In genomic region chr2:8138923-8139667, GRCh38 we compare ENCODE assay signal across 1 cellular context.
TF ChIP-seq lines count a peak whose summit lies in the region.

No MANE protein-coding gene starts in this region.

TF ChIP-seq in HepG2, 621 proteins besides CTCF, POLR2A, EP300 and RAD21 (continued from another document and continues in another):
- TF ChIP-seq, protein P1, sequence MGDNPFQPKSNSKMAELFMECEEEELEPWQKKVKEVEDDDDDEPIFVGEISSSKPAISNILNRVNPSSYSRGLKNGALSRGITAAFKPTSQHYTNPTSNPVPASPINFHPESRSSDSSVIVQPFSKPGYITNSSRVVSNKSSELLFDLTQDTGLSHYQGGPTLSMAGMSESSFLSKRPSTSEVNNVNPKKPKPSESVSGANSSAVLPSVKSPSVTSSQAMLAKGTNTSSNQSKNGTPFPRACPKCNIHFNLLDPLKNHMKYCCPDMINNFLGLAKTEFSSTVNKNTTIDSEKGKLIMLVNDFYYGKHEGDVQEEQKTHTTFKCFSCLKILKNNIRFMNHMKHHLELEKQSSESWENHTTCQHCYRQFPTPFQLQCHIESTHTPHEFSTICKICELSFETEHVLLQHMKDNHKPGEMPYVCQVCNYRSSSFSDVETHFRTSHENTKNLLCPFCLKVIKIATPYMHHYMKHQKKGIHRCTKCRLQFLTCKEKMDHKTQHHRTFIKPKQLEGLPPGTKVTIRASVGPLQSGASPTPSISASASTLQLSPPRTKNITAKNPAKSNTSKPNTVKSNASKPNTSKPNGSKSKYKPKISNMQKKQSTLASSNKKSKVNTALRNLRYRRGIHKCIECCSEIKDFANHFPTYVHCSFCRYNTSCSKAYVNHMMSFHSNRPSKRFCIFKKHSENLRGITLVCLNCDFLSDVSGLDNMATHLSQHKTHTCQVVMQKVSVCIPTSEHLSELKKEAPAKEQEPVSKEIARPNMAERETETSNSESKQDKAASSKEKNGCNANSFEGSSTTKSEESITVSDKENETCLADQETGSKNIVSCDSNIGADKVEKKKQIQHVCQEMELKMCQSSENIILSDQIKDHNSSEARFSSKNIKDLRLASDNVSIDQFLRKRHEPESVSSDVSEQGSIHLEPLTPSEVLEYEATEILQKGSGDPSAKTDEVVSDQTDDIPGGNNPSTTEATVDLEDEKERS (CRISPR knock-in tag; IDR thresholded peaks at IDR 0.05): peak; percentile 87
- peak; percentile 87 for TF ChIP-seq SOX5 (CRISPR knock-in tag; IDR thresholded peaks at IDR 0.05; ENCODE audit: borderline replicate concordance)
- peak; percentile 65; the same call in 1 of the 2 replicates for TF ChIP-seq ZNF275 (CRISPR knock-in tag; IDR thresholded peaks at IDR 0.05; ENCODE audit: borderline replicate concordance)
- TF ChIP-seq, protein P2, sequence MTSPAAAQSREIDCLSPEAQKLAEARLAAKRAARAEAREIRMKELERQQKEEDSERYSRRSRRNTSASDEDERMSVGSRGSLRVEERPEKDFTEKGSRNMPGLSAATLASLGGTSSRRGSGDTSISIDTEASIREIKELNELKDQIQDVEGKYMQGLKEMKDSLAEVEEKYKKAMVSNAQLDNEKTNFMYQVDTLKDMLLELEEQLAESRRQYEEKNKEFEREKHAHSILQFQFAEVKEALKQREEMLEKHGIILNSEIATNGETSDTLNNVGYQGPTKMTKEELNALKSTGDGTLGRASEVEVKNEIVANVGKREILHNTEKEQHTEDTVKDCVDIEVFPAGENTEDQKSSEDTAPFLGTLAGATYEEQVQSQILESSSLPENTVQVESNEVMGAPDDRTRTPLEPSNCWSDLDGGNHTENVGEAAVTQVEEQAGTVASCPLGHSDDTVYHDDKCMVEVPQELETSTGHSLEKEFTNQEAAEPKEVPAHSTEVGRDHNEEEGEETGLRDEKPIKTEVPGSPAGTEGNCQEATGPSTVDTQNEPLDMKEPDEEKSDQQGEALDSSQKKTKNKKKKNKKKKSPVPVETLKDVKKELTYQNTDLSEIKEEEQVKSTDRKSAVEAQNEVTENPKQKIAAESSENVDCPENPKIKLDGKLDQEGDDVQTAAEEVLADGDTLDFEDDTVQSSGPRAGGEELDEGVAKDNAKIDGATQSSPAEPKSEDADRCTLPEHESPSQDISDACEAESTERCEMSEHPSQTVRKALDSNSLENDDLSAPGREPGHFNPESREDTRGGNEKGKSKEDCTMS (CRISPR knock-in tag; conservative IDR thresholded peaks at IDR 0.05): no peak
- no peak for TF ChIP-seq MBNL3 (CRISPR knock-in tag; conservative IDR thresholded peaks at IDR 0.05)
- peak; percentile 81 for TF ChIP-seq ZNF264 (CRISPR knock-in tag; IDR thresholded peaks at IDR 0.05)
- 0 out of 2 replicates have a peak, but pooled peaks have one; percentile 42 for TF ChIP-seq SMAD9 (CRISPR knock-in tag; IDR thresholded peaks at IDR 0.05)
- TF ChIP-seq, protein P3, sequence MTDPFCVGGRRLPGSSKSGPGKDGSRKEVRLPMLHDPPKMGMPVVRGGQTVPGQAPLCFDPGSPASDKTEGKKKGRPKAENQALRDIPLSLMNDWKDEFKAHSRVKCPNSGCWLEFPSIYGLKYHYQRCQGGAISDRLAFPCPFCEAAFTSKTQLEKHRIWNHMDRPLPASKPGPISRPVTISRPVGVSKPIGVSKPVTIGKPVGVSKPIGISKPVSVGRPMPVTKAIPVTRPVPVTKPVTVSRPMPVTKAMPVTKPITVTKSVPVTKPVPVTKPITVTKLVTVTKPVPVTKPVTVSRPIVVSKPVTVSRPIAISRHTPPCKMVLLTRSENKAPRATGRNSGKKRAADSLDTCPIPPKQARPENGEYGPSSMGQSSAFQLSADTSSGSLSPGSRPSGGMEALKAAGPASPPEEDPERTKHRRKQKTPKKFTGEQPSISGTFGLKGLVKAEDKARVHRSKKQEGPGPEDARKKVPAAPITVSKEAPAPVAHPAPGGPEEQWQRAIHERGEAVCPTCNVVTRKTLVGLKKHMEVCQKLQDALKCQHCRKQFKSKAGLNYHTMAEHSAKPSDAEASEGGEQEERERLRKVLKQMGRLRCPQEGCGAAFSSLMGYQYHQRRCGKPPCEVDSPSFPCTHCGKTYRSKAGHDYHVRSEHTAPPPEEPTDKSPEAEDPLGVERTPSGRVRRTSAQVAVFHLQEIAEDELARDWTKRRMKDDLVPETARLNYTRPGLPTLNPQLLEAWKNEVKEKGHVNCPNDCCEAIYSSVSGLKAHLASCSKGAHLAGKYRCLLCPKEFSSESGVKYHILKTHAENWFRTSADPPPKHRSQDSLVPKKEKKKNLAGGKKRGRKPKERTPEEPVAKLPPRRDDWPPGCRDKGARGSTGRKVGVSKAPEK (CRISPR knock-in tag; IDR thresholded peaks at IDR 0.05; ENCODE audit: borderline replicate concordance): 0 out of 2 replicates have a peak, but pooled peaks have one; percentile 36
- TF ChIP-seq, protein P4, sequence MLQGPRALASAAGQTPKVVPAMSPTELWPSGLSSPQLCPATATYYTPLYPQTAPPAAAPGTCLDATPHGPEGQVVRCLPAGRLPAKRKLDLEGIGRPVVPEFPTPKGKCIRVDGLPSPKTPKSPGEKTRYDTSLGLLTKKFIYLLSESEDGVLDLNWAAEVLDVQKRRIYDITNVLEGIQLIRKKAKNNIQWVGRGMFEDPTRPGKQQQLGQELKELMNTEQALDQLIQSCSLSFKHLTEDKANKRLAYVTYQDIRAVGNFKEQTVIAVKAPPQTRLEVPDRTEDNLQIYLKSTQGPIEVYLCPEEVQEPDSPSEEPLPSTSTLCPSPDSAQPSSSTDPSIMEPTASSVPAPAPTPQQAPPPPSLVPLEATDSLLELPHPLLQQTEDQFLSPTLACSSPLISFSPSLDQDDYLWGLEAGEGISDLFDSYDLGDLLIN (CRISPR knock-in tag; IDR thresholded peaks at IDR 0.05; ENCODE audit: borderline replicate concordance): no peak
- TF ChIP-seq SMAD1 (CRISPR knock-in tag; IDR thresholded peaks at IDR 0.05; ENCODE audit: borderline replicate concordance, low read depth): no peak
- 0 out of 2 replicates have a peak, but pooled peaks have one; percentile 36 for TF ChIP-seq NAIF1 (CRISPR knock-in tag; IDR thresholded peaks at IDR 0.05; ENCODE audit: borderline replicate concordance)
- no peak for TF ChIP-seq KDM3A (CRISPR knock-in tag; IDR thresholded peaks at IDR 0.05; ENCODE audit: low read depth)
- peak; percentile 76 for TF ChIP-seq BHLHE40 (IDR thresholded peaks at IDR 0.05; ENCODE audit: low read length)
- TF ChIP-seq PPARG (CRISPR knock-in tag; conservative IDR thresholded peaks at IDR 0.05): peak; percentile 78
- peak; percentile 72 for TF ChIP-seq TCF7 (IDR thresholded peaks at IDR 0.05; ENCODE audit: low read depth)
- TF ChIP-seq SIN3B (IDR thresholded peaks at IDR 0.05; ENCODE audit: low read length): no peak
- TF ChIP-seq, protein P5, sequence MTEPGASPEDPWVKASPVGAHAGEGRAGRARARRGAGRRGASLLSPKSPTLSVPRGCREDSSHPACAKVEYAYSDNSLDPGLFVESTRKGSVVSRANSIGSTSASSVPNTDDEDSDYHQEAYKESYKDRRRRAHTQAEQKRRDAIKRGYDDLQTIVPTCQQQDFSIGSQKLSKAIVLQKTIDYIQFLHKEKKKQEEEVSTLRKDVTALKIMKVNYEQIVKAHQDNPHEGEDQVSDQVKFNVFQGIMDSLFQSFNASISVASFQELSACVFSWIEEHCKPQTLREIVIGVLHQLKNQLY (CRISPR knock-in tag; IDR thresholded peaks at IDR 0.05): peak; percentile 54; the same call in 1 of the 2 replicates
- TF ChIP-seq THAP7 (CRISPR knock-in tag; IDR thresholded peaks at IDR 0.05): no peak
- TF ChIP-seq TARDBP (CRISPR knock-in tag; IDR thresholded peaks at IDR 0.05): peak; percentile 89; the same call in 1 of the 2 replicates
- TF ChIP-seq ZNF468 (CRISPR knock-in tag; IDR thresholded peaks at IDR 0.05): no peak
- TF ChIP-seq ERF (CRISPR knock-in tag; IDR thresholded peaks at IDR 0.05): peak; percentile 66
- TF ChIP-seq FOXO4 (CRISPR knock-in tag; conservative IDR thresholded peaks at IDR 0.05): no peak
- TF ChIP-seq ARNTL (CRISPR knock-in tag; IDR thresholded peaks at IDR 0.05): peak; percentile 75; the same call in 1 of the 2 replicates
- no peak for TF ChIP-seq ZNF567 (CRISPR knock-in tag; IDR thresholded peaks at IDR 0.05; ENCODE audit: borderline replicate concordance)
- TF ChIP-seq PRDM4 (CRISPR knock-in tag; IDR thresholded peaks at IDR 0.05; ENCODE audit: borderline replicate concordance): no peak
- no peak for TF ChIP-seq ZNF367 (CRISPR knock-in tag; IDR thresholded peaks at IDR 0.05; ENCODE audit: borderline replicate concordance)
- no peak for TF ChIP-seq SMARCE1 (IDR thresholded peaks at IDR 0.05; ENCODE audit: borderline replicate concordance)
- 0 out of 2 replicates have a peak, but pooled peaks have one; percentile 46 for TF ChIP-seq ZNF17 (CRISPR knock-in tag; IDR thresholded peaks at IDR 0.05)
- peak; percentile 80; the same call in 1 of the 2 replicates for TF ChIP-seq ZNF230 (CRISPR knock-in tag; IDR thresholded peaks at IDR 0.05)
- no peak for TF ChIP-seq ZNF30 (CRISPR knock-in tag; IDR thresholded peaks at IDR 0.05)
- TF ChIP-seq PHF20 (CRISPR knock-in tag; IDR thresholded peaks at IDR 0.05): no peak
- no peak for TF ChIP-seq TEAD2 (CRISPR knock-in tag; IDR thresholded peaks at IDR 0.05)
- TF ChIP-seq KLF12 (CRISPR knock-in tag; IDR thresholded peaks at IDR 0.05; ENCODE audit: borderline replicate concordance): no peak
- no peak for TF ChIP-seq PRDM15 (CRISPR knock-in tag; IDR thresholded peaks at IDR 0.05)
